27 cellular contexts compared by ENCODE assay signal in the genomic region with DNA sequence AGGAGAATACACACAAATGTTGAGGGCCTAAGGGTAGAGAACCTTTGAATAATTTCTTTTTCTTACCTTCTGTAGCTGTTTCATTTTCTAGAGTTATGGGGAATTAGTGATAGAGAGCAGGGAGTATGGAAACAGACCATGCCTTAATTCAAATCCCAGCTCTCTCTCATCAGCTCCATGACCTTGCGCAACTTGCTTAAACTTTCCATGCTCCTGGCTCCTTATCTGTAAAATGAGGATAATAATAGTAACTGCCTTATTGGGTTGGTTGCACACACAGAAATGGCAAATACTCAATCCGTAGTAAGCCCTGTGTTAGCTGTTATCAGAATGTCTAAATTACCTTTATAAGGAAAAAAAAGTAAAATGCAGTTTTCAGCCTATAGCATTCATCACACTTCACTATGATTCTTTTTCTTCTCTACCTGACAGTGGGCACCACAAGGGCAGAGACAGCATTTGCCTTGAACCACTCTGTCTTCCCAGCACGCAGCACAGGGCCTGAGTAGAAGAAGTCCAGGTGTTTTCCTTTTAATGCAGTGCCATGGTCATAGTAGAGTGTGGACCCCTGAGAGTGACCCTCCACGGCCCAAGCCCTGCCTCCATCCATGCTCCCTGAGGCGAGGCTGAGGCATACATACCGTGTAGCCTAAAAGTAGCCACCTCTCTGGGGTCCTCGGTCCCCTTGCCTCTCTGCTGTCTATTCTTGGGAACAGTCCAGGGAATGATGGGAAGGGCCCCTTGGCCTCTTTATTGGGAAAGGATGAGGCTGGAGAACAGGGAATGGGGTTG. TPM values are rescaled to one million over a fixed set of nuclear protein-coding genes. Genes with fewer than 3 reads are reported as not detected.
DNase-seq lines count a peak whose midpoint lies in the region; ATAC-seq and TF ChIP-seq lines count a peak whose summit lies in the region.
"Had no signal": no experiment of that assay in that cellular context is flagged by ENCODE, and none has a peak within 500 bp of the region (broad histone marks: within the 10 kb centered on the region; RNA-seq: fewer than 3 reads in every experiment).

No MANE protein-coding gene starts in this region.

- H3K9me3 Mint-ChIP-seq in stimulated activated memory B cell treated with anti-CD40 and anti-IgM and Interleukin-4, amounts not matched to agents 10 μg/mL and 1 μg/mL and 100 μg/mL, for 72 hours: no peaks in the 10 kb centered on the region
- H3K9me3 Mint-ChIP-seq: central memory CD8-positive, alpha-beta T cell; memory B cell; neural progenitor cell; T-helper 1 cell treated with Interleukin-12 subunit alpha and Interleukin-12 subunit beta and Interleukin-4 antibody, amounts not matched to agents 30 μg/mL and 1 μg/mL, for 36 hours had no signal

- H3K4me1 Mint-ChIP-seq in stimulated activated memory B cell treated with anti-CD40 and anti-IgM and Interleukin-4, amounts not matched to agents 10 μg/mL and 1 μg/mL and 100 μg/mL, for 72 hours: peaks cover 4% of the 10 kb centered on the region
- H3K4me1 Mint-ChIP-seq: central memory CD8-positive, alpha-beta T cell; memory B cell had no signal

- no peak for TF ChIP-seq CTCF in coronary artery (IDR thresholded peaks at IDR 0.05)

- ATAC-seq in left cardiac atrium: peak; percentile 47 to 64
- no peak for ATAC-seq in stimulated activated memory B cell treated with anti-CD40 and anti-IgM and Interleukin-4, amounts not matched to agents 10 μg/mL and 1 μg/mL and 100 μg/mL, for 72 hours
- ATAC-seq: activated CD4-positive, CD25-positive, alpha-beta regulatory T cell treated with anti-CD3 and anti-CD28 coated beads, Interleukin-2, amount 50 U/mL, for 24 hours had no signal

- TF ChIP-seq RAD21 in Ishikawa (IDR thresholded peaks at IDR 0.05; ENCODE audit: low read depth): no peak

- peaks cover 16% of the 10 kb centered on the region for H3K36me3 Mint-ChIP-seq in stimulated activated memory B cell treated with anti-CD40 and anti-IgM and Interleukin-4, amounts not matched to agents 10 μg/mL and 1 μg/mL and 100 μg/mL, for 72 hours

- no peak overlapping the region for H3K4me3 Mint-ChIP-seq in stimulated activated memory B cell treated with anti-CD40 and anti-IgM and Interleukin-4, amounts not matched to agents 10 μg/mL and 1 μg/mL and 100 μg/mL, for 72 hours
- H3K4me3 Mint-ChIP-seq: activated naive CD4-positive, alpha-beta T cell treated with anti-CD3 and anti-CD28 coated beads for 36 hours; central memory CD8-positive, alpha-beta T cell; memory B cell; neural progenitor cell; T-helper 1 cell treated with Interleukin-12 subunit alpha and Interleukin-12 subunit beta and Interleukin-4 antibody, amounts not matched to agents 30 μg/mL and 1 μg/mL, for 36 hours had no signal

- no peak for DNase-seq in coronary artery (ENCODE audit: low spot score)
- no peak for DNase-seq in left cardiac atrium
- no peak for DNase-seq in NK-92 (lab: John Stamatoyannopoulos, UW; ENCODE audit: unreplicated experiment)
- no peak for DNase-seq in NCI-H187 (lab: John Stamatoyannopoulos, UW)
- DNase-seq in kidney tubule cell (ENCODE audit: low spot score): no peak
- DNase-seq: activated CD4-positive, alpha-beta T cell treated with anti-CD3 and anti-CD28 coated beads, Interleukin-2, amount 50 U/mL, for 48 hours; activated naive CD4-positive, alpha-beta T cell treated with anti-CD3 and anti-CD28 coated beads for 36 hours; Caco-2; GDM1; KG1; MM.1S; NCI-H1417; NCI-H2081 treated with DMSO at 0.1 percent for 48 hours; NCI-H345; NCI-H774; stimulated activated CD4-positive, alpha-beta T cell treated with anti-CD3 and anti-CD28 coated beads, Interleukin-4, amount 100 ng/mL, for 4 hours; stimulated activated naive CD4-positive, alpha-beta T cell treated with Interleukin-2 at 50 U/mL for 16 hours; thyroid gland had no signal

- peak overlapping the region; percentile 62 for H3K27ac Mint-ChIP-seq in stimulated activated memory B cell treated with anti-CD40 and anti-IgM and Interleukin-4, amounts not matched to agents 10 μg/mL and 1 μg/mL and 100 μg/mL, for 72 hours
- H3K27ac Mint-ChIP-seq: activated naive CD4-positive, alpha-beta T cell treated with anti-CD3 and anti-CD28 coated beads for 36 hours; memory B cell; neural progenitor cell; T-helper 1 cell treated with Interleukin-12 subunit alpha and Interleukin-12 subunit beta and Interleukin-4 antibody, amounts not matched to agents 30 μg/mL and 1 μg/mL, for 36 hours had no signal

- no peaks in the 10 kb centered on the region for H3K27me3 Mint-ChIP-seq in stimulated activated memory B cell treated with anti-CD40 and anti-IgM and Interleukin-4, amounts not matched to agents 10 μg/mL and 1 μg/mL and 100 μg/mL, for 72 hours
- H3K27me3 Mint-ChIP-seq: central memory CD8-positive, alpha-beta T cell; memory B cell had no signal

- H3K4me3 ChIP-seq in coronary artery: no peak overlapping the region
- H3K4me3 ChIP-seq: BLaER1 treated with 17β-estradiol and CSF1 and Interleukin-3, amounts not matched to agents 10 nM and 100 nM; neural progenitor cell; SK-N-MC; thyroid gland had no signal

- H3K27ac ChIP-seq in coronary artery: peak overlapping the region; percentile 86 to 91
- H3K27ac ChIP-seq: BLaER1 treated with 17β-estradiol and CSF1 and Interleukin-3, amounts not matched to agents 10 nM and 100 nM; neural progenitor cell; SK-N-MC; thyroid gland had no signal

- TF ChIP-seq EP300 in Ishikawa (IDR thresholded peaks at IDR 0.05; ENCODE audit: borderline replicate concordance): no peak

- intact Hi-C loops in left cardiac atrium (cut with DNase I): no loop called here

TF ChIP-seq in Ishikawa, 13 proteins besides CTCF, POLR2A, EP300 and RAD21:
- TF ChIP-seq, protein P1, sequence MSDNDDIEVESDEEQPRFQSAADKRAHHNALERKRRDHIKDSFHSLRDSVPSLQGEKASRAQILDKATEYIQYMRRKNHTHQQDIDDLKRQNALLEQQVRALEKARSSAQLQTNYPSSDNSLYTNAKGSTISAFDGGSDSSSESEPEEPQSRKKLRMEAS (IDR thresholded peaks at IDR 0.05): no peak
- peak; percentile 64 for TF ChIP-seq CEBPB (IDR thresholded peaks at IDR 0.05)

RNA-seq across cellular contexts. Expression of a gene that starts 17.4 kb away (rescaled TPM):
- 10 to 100 TPM; 27.9 to 28.2 TPM for total RNA-seq in left cardiac atrium

RNA-seq across cellular contexts. Expression of a gene that starts 53.8 kb away (rescaled TPM):
- total RNA-seq in left cardiac atrium: 100 to 1,000 TPM; 275 to 362 TPM
